In genomic region chr14:106039400-106039799, GRCh38 we compare ENCODE assay signal across 8 cellular contexts.
DNase-seq lines count a peak whose midpoint lies in the region; ATAC-seq lines count a peak whose summit lies in the region.

No MANE protein-coding gene starts in this region.

- no peaks in the 10 kb centered on the region for H3K36me3 ChIP-seq in CD4-positive, alpha-beta memory T cell (ENCODE audit: insufficient read depth, low read length)
- no peaks in the 10 kb centered on the region for H3K36me3 ChIP-seq in naive thymus-derived CD4-positive, alpha-beta T cell (ENCODE audit: control insufficient read depth in 2 of 3, insufficient read depth in 3 of 3, low read length in 3 of 3)
- no peaks in the 10 kb centered on the region for H3K36me3 ChIP-seq in aorta (ENCODE audit: control insufficient read depth in 1 of 2, insufficient read depth in 2 of 2, low read length in 1 of 2)

- no peaks in the 10 kb centered on the region for H3K4me1 Mint-ChIP-seq in CD4-positive, alpha-beta memory T cell
- H3K4me1 Mint-ChIP-seq in naive thymus-derived CD4-positive, alpha-beta T cell, result peaks cover 0 to 4% (median 0%) of the 10 kb centered on the region in 7 donors

- H3K4me3 ChIP-seq in CD4-positive, alpha-beta memory T cell (ENCODE audit: low read length in 2 of 2), result no peak overlapping the region
- H3K4me3 ChIP-seq in naive thymus-derived CD4-positive, alpha-beta T cell (ENCODE audit: low read length), result no peak overlapping the region
- no peak overlapping the region for H3K4me3 ChIP-seq in aorta (ENCODE audit: low read length in 2 of 2)

- POLR2A ChIA-PET in CD4-positive, alpha-beta memory T cell (lab: Charles Lee; ENCODE audit: partially characterized antibody), result no interaction called here
- POLR2A ChIA-PET in naive thymus-derived CD4-positive, alpha-beta T cell (lab: Charles Lee), result no interaction called here

- CTCF ChIA-PET in CD4-positive, alpha-beta memory T cell (lab: Charles Lee; ENCODE audit: partially characterized antibody), result interaction anchor here (0.8 to 2.0 kb wide), 4 partner anchors 17 to 145 kb away, joined by 3 to 5 read pairs (median 3); no protein-coding TSS in a partner anchor
- CTCF ChIA-PET in naive thymus-derived CD4-positive, alpha-beta T cell (lab: Charles Lee), result interaction anchor here (0.7 kb wide), 1 partner anchor 18 kb away, joined by 3 read pairs; no protein-coding TSS in a partner anchor

- H3K9me3 Mint-ChIP-seq in CD4-positive, alpha-beta memory T cell, result no peaks in the 10 kb centered on the region
- H3K9me3 Mint-ChIP-seq in naive thymus-derived CD4-positive, alpha-beta T cell, result no peaks in the 10 kb centered on the region

- no peaks in the 10 kb centered on the region for H3K27me3 ChIP-seq in CD4-positive, alpha-beta memory T cell (ENCODE audit: insufficient read depth, low read length)
- H3K27me3 ChIP-seq in naive thymus-derived CD4-positive, alpha-beta T cell (ENCODE audit: control insufficient read depth in 2 of 2, insufficient read depth in 2 of 2, low read length in 2 of 2), result no peaks in the 10 kb centered on the region
- H3K27me3 ChIP-seq in aorta (ENCODE audit: control insufficient read depth in 1 of 2, insufficient read depth in 2 of 2, low read length in 1 of 2), result no peaks in the 10 kb centered on the region

- H3K4me1 ChIP-seq in CD4-positive, alpha-beta memory T cell (ENCODE audit: insufficient read depth, low read length), result no peaks in the 10 kb centered on the region
- no peaks in the 10 kb centered on the region for H3K4me1 ChIP-seq in naive thymus-derived CD4-positive, alpha-beta T cell (ENCODE audit: control insufficient read depth in 2 of 2, insufficient read depth in 2 of 2, low read length in 2 of 2)
- no peaks in the 10 kb centered on the region for H3K4me1 ChIP-seq in aorta (ENCODE audit: control insufficient read depth in 1 of 2, insufficient read depth in 2 of 2, low read length in 2 of 2)

- H3K27me3 Mint-ChIP-seq in CD4-positive, alpha-beta memory T cell, result peaks cover 1 to 8% of the 10 kb centered on the region in 2 donors
- H3K27me3 Mint-ChIP-seq in naive thymus-derived CD4-positive, alpha-beta T cell, result peaks cover 0 to 12% (median 0%) of the 10 kb centered on the region in 5 donors

- H3K27ac ChIP-seq in CD4-positive, alpha-beta memory T cell (ENCODE audit: low read depth, low read length), result no peak overlapping the region
- H3K27ac ChIP-seq in naive thymus-derived CD4-positive, alpha-beta T cell (ENCODE audit: low read depth, low read length), result no peak overlapping the region
- H3K27ac ChIP-seq in aorta (ENCODE audit: low read depth in 1 of 2, low read length in 2 of 2), result no peak overlapping the region

- no peak overlapping the region for H3K4me3 Mint-ChIP-seq in CD4-positive, alpha-beta memory T cell
- H3K4me3 Mint-ChIP-seq in naive thymus-derived CD4-positive, alpha-beta T cell, result no peak overlapping the region

- no peaks in the 10 kb centered on the region for H3K9me3 ChIP-seq in CD4-positive, alpha-beta memory T cell (ENCODE audit: control insufficient read depth in 1 of 2, low read length in 2 of 2)
- no peaks in the 10 kb centered on the region for H3K9me3 ChIP-seq in naive thymus-derived CD4-positive, alpha-beta T cell (ENCODE audit: control insufficient read depth in 2 of 3, low read length in 3 of 3)
- no peaks in the 10 kb centered on the region for H3K9me3 ChIP-seq in aorta (ENCODE audit: control insufficient read depth, low read length)

- intact Hi-C loops in CD4-positive, alpha-beta memory T cell (cut with micrococcal nuclease), result no loop called here
- intact Hi-C loops in naive thymus-derived CD4-positive, alpha-beta T cell (cut with micrococcal nuclease), result no loop called here
- intact Hi-C loops in aorta (cut with DNase I), result no loop called here

- peak; percentile 81 for ATAC-seq in naive thymus-derived CD4-positive, alpha-beta T cell
- ATAC-seq in aorta (ENCODE audit: low FRiP score), result no peak
- no peak for ATAC-seq in HG02973 (IDR thresholded peaks at IDR 0.05; ENCODE audit: unreplicated experiment)
- no peak for ATAC-seq in GM21529 (IDR thresholded peaks at IDR 0.05; ENCODE audit: unreplicated experiment)

- 42 to 63% methylated on average over 4 of the region's 4 CpGs for WGBS in aorta, 2 donors

- no peak overlapping the region for H3K27ac Mint-ChIP-seq in CD4-positive, alpha-beta memory T cell
- H3K27ac Mint-ChIP-seq in naive thymus-derived CD4-positive, alpha-beta T cell, result no peak overlapping the region

- H3K36me3 Mint-ChIP-seq in CD4-positive, alpha-beta memory T cell, result no peaks in the 10 kb centered on the region
- no peaks in the 10 kb centered on the region for H3K36me3 Mint-ChIP-seq in naive thymus-derived CD4-positive, alpha-beta T cell

- DNase-seq in CD4-positive, alpha-beta memory T cell, result peak in 4 of 5 donors; percentile 44 to 62 (median 46)
- peak; percentile 14 for DNase-seq in MV-4-11 (lab: John Stamatoyannopoulos, UW)
- DNase-seq in activated CD8-positive, alpha-beta memory T cell treated with anti-CD3 and anti-CD28 coated beads, Interleukin-2, amount 50 U/mL, for 48 hours, result peak; percentile 71
- DNase-seq in naive thymus-derived CD4-positive, alpha-beta T cell, result peak; percentile 18 to 66 (median 34)
- no peak for DNase-seq in GF-D8 (lab: John Stamatoyannopoulos, UW)
- DNase-seq in aorta, result no peak

Comparison
In these comparisons a context has a peak if more than half of its experiments do, and no peak if none do; other contexts are left out.
1. DNase-seq: peak in CD4-positive, alpha-beta memory T cell (4 of 5), MV-4-11 (single experiment), activated CD8-positive, alpha-beta memory T cell treated with anti-CD3 and anti-CD28 coated beads, Interleukin-2, amount 50 U/mL, for 48 hours (single experiment) and naive thymus-derived CD4-positive, alpha-beta T cell (9 of 9); none in GF-D8 (single experiment) and aorta (0 of 2).